ENCODE assay signal across 13 cellular contexts in the genomic region with DNA sequence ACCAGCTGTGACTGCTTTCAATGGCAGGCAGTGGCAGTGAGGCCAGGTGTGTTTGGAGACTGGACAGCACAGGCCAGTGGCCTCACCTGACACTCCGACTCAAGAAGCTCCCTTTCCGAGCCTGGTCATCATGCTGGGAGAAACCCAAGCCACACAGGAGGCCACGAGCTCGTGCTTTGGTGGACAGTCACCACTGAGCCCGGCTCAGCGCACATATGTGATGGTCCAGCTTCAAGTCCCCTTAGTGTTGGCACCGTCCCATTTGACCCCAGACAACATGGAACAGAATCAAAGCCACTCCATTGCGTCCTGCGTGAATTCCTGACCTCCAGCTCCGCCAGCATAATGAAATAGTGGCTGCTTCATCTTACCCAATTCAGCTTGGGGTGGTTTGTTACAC.
DNase-seq lines count a peak whose midpoint lies in the region; ATAC-seq and TF ChIP-seq lines count a peak whose summit lies in the region.
"Had no signal": no experiment of that assay in that cellular context is flagged by ENCODE, and none has a peak within 500 bp of the region (broad histone marks: within the 10 kb centered on the region; RNA-seq: fewer than 3 reads in every experiment).

No MANE protein-coding gene starts in this region.

- DNase-seq in 8988T, result peak; percentile 11
- peak; percentile 13 for DNase-seq in GM13976 (ENCODE audit: low spot score)
- DNase-seq in ecto neural progenitor cell (ENCODE audit: low spot score), result peak; percentile 32
- DNase-seq in neuronal stem cell (ENCODE audit: low spot score), result no peak
- no peak for DNase-seq in activated gamma-delta T cell (lab: John Stamatoyannopoulos, UW)
- DNase-seq: BE2C; CD8-positive, alpha-beta T cell; COR-L47 had no signal

- no peak for TF ChIP-seq CTCF in GM13976 (IDR thresholded peaks at IDR 0.05; ENCODE audit: borderline replicate concordance, control extremely low read depth, extremely low read depth, insufficient read depth, missing control alignments)

- no peak overlapping the region for H3K23ac ChIP-seq in neuronal stem cell (ENCODE audit: low read depth, low read length, poor library complexity)

- peak overlapping the region; percentile 24 for H2AK5ac ChIP-seq in neuronal stem cell (ENCODE audit: low read depth, low read length)

- peaks cover 0 to 4% of the 10 kb centered on the region in 2 donors for H3K4me1 ChIP-seq in neuronal stem cell (ENCODE audit: control insufficient read depth in 2 of 2, insufficient read depth in 1 of 2, low read depth in 1 of 2, low read length in 2 of 2)
- H3K4me1 ChIP-seq: A549, BE2C had no signal

- no peak overlapping the region for H3K4me3 ChIP-seq in neuronal stem cell (ENCODE audit: low read length in 2 of 2)
- H3K4me3 ChIP-seq: A549 had no signal

- no peaks in the 10 kb centered on the region for H3K79me1 ChIP-seq in neuronal stem cell (ENCODE audit: low read depth, low read length)

- no peak overlapping the region for H4K91ac ChIP-seq in neuronal stem cell (ENCODE audit: low read depth, low read length, poor library complexity)

- ATAC-seq in HG03378 (IDR thresholded peaks at IDR 0.05; ENCODE audit: unreplicated experiment), result no peak
- ATAC-seq in HG03460 (IDR thresholded peaks at IDR 0.05; ENCODE audit: unreplicated experiment), result no peak
- ATAC-seq: A549; CD8-positive, alpha-beta T cell; HepG2 had no signal

- H3K4ac ChIP-seq in neuronal stem cell (ENCODE audit: low read length), result peak overlapping the region; percentile 46

- H3K27ac ChIP-seq in neuronal stem cell (replicated peaks; ENCODE audit: low read length), result no peak overlapping the region
- H3K27ac ChIP-seq: A549, C4-2B had no signal

- no peaks in the 10 kb centered on the region for H3K9me3 ChIP-seq in neuronal stem cell (replicated peaks in 1 of 2; ENCODE audit: control insufficient read depth in 2 of 2, insufficient read depth in 1 of 2, low read depth in 1 of 2, low read length in 2 of 2)
- H3K9me3 ChIP-seq: A549, BE2C had no signal

- H2BK5ac ChIP-seq in neuronal stem cell (ENCODE audit: low read length), result no peak overlapping the region

- no peak overlapping the region for H3K9ac ChIP-seq in neuronal stem cell (ENCODE audit: low read depth, low read length, poor library complexity)

- in situ Hi-C loops in GM13976 (cut with MboI; ENCODE audit: low sequenced_read_pairs, unreplicated experiment), result loop anchor here (25.0 kb wide), 1 partner anchor 328 kb away; a partner anchor contains a TSS

- no peak overlapping the region for H4K8ac ChIP-seq in neuronal stem cell (ENCODE audit: low read depth, low read length)

- no peak overlapping the region for H2BK15ac ChIP-seq in neuronal stem cell (ENCODE audit: low read length)

- H2AFZ ChIP-seq in neuronal stem cell (ENCODE audit: low read length), result no peak overlapping the region

- H2BK12ac ChIP-seq in neuronal stem cell (ENCODE audit: low read length), result no peak overlapping the region

- H3K14ac ChIP-seq in neuronal stem cell (ENCODE audit: low read length), result no peak overlapping the region

- peaks cover 0 to 18% (median 0%) of the 10 kb centered on the region in 3 experiments for H3K27me3 ChIP-seq in neuronal stem cell (ENCODE audit: control insufficient read depth in 3 of 3, insufficient read depth in 3 of 3, low read depth in 1 of 3, low read length in 3 of 3)
- H3K27me3 ChIP-seq: BE2C had no signal

- no CpG with 5 or more reads among the region's 10 CpGs for WGBS in neuronal stem cell (ENCODE audit: extremely low coverage in 2 of 2, insufficient read length in 2 of 2, insufficient replicate concordance in 1 of 2), 2 donors

- H3K4me2 ChIP-seq in neuronal stem cell (ENCODE audit: insufficient read depth, low read length, poor library complexity, severe bottlenecking), result no peak overlapping the region
- H3K4me2 ChIP-seq: A549 had no signal

- no peak overlapping the region for H2BK120ac ChIP-seq in neuronal stem cell (ENCODE audit: low read depth, low read length)

- peak overlapping the region; percentile 48 for H3K18ac ChIP-seq in neuronal stem cell (ENCODE audit: low read length)

- H3K36me3 ChIP-seq in neuronal stem cell (replicated peaks in 1 of 2; ENCODE audit: control insufficient read depth in 2 of 2, insufficient read depth in 2 of 2, low read length in 2 of 2), result no peaks in the 10 kb centered on the region
- H3K36me3 ChIP-seq: BE2C had no signal

Comparison
In these comparisons a context has a peak if more than half of its experiments do, and no peak if none do; other contexts are left out.
1. DNase-seq: peak in 8988T (single experiment), GM13976 (single experiment) and ecto neural progenitor cell (single experiment); none in neuronal stem cell (single experiment) and activated gamma-delta T cell (single experiment).